Comparison of ENCODE assay signal across 14 cellular contexts in the genomic region with DNA sequence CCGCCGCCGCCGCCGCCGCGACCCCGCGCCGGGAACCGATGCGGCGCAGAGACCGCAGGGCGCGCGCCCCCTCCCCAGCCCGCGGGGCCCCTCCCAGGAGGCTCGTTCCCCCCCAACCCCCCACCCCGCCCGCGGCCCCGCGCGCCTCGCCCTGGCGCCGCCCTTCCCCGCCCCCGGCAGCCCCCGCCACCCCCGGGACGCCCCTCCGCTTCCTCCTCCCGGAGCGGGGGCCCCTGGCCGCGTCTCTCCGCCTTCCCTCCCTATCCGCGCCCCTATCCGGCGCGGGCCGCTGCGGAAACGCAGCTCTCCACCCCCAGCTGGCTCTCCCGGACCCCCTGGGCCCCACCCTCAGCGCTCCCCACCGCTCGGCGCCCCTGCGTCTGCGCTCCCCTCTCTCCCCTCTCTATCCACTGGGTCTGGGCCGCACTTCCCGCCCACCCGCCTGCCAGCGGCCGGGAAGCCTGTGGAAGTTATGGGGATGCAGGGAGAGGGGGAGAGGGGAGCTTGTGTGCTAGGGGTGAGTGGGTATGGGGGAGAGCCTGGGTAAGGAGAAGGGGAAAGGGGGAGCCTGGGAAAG. TPM values are rescaled to one million over a fixed set of nuclear protein-coding genes. Genes with fewer than 3 reads are reported as not detected.
DNase-seq lines count a peak whose midpoint lies in the region; ATAC-seq and TF ChIP-seq lines count a peak whose summit lies in the region.
"Had no signal": no experiment of that assay in that cellular context is flagged by ENCODE, and none has a peak within 500 bp of the region (broad histone marks: within the 10 kb centered on the region; RNA-seq: fewer than 3 reads in every experiment).

A gene with protein sequence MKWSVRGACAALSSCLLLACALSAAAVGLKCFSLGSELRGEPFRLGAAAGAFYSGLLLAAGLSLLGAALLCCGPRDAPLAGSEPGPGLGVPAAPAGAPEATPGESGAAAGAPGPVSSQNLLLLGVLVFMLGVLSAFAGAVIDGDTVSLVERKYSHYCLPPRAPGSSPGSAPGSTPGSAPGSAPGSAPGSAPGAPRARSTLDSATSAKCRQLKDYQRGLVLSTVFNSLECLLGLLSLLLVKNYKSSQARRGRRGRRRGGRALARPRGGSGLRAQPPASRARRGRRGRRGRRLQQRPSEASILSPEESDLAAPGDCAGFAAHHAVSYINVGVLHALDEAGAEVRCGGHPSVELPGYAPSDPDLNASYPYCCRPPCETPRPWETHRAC (minus strand): TSS at position 51 of the 577 bp plus-strand sequence. CDS start 233 bp downstream, outside the sequence.

- no peak within 1 kb of the TSS for H3K27ac ChIP-seq in neuronal stem cell (replicated peaks; ENCODE audit: low read length)
- no peak within 1 kb of the TSS for H3K27ac ChIP-seq in body of pancreas
- H3K27ac ChIP-seq: HL-60, VCaP had no signal

- intact Hi-C loops in body of pancreas (cut with DNase I): no loop called here

- H3K36me3 Mint-ChIP-seq in T-helper 1 cell treated with Interleukin-12 subunit alpha and Interleukin-12 subunit beta and Interleukin-4 antibody, amounts not matched to agents 30 μg/mL and 1 μg/mL, for 36 hours (ENCODE audit: low read depth): peaks cover 3% of the 10 kb centered on the region
- no peaks in the 10 kb centered on the region for H3K36me3 Mint-ChIP-seq in effector memory CD8-positive, alpha-beta T cell (ENCODE audit: insufficient read depth)

- DNase-seq in T-helper 1 cell: no peak
- DNase-seq in Kasumi-1 (lab: John Stamatoyannopoulos, UW): peak; percentile 45 to 52
- no peak for DNase-seq in effector memory CD8-positive, alpha-beta T cell
- DNase-seq in neuronal stem cell (ENCODE audit: low spot score): no peak
- no peak for DNase-seq in body of pancreas
- DNase-seq in GF-D8 (lab: John Stamatoyannopoulos, UW): no peak
- DNase-seq: AML-193, GOT3, NCI-H510A treated with DMSO at 0.1 percent for 48 hours had no signal

- no CpG with 5 or more reads among the region's 60 CpGs for WGBS in neuronal stem cell (ENCODE audit: extremely low coverage in 2 of 2, insufficient read length in 2 of 2, insufficient replicate concordance in 1 of 2), 2 donors
- 1 to 2% methylated on average over 9 to 28 of the region's 60 CpGs for WGBS in body of pancreas, 2 donors

- no peak for TF ChIP-seq POLR2A in body of pancreas (IDR thresholded peaks at IDR 0.05)

- H2BK5ac ChIP-seq in neuronal stem cell (ENCODE audit: low read length): no peak within 1 kb of the TSS

- H3K9ac ChIP-seq in neuronal stem cell (ENCODE audit: low read depth, low read length, poor library complexity): peak within 1 kb of the TSS; percentile 74

- H3K4me3 ChIP-seq in neuronal stem cell (ENCODE audit: low read length in 2 of 2) (peak within 1 kb of the TSS in 1 of 2 donors; percentile 53), body of pancreas (no peak within 1 kb of the TSS)

- no peak within 1 kb of the TSS for H2AK5ac ChIP-seq in neuronal stem cell (ENCODE audit: low read depth, low read length)

- H4K8ac ChIP-seq in neuronal stem cell (ENCODE audit: low read depth, low read length): no peak within 1 kb of the TSS

- H3K4ac ChIP-seq in neuronal stem cell (ENCODE audit: low read length): no peak within 1 kb of the TSS

- H3K23ac ChIP-seq in neuronal stem cell (ENCODE audit: low read depth, low read length, poor library complexity): no peak within 1 kb of the TSS

- H3K79me1 ChIP-seq in neuronal stem cell (ENCODE audit: low read depth, low read length): no peaks in the 10 kb centered on the region

- no peak for ATAC-seq in effector memory CD8-positive, alpha-beta T cell (replicated peaks)
- ATAC-seq in body of pancreas (no peak), HG03457 (IDR thresholded peaks at IDR 0.05; ENCODE audit: unreplicated experiment) (no peak)

- no peak within 1 kb of the TSS for H4K91ac ChIP-seq in neuronal stem cell (ENCODE audit: low read depth, low read length, poor library complexity)

- H2AFZ ChIP-seq in neuronal stem cell (ENCODE audit: low read length): peak within 1 kb of the TSS; percentile 97

- H3K18ac ChIP-seq in neuronal stem cell (ENCODE audit: low read length): no peak within 1 kb of the TSS

- no peak within 1 kb of the TSS for H3K4me3 Mint-ChIP-seq in T-helper 1 cell treated with Interleukin-12 subunit alpha and Interleukin-12 subunit beta and Interleukin-4 antibody, amounts not matched to agents 30 μg/mL and 1 μg/mL, for 36 hours
- H3K4me3 Mint-ChIP-seq in effector memory CD8-positive, alpha-beta T cell: peak within 1 kb of the TSS; percentile 59 to 69

- H2BK15ac ChIP-seq in neuronal stem cell (ENCODE audit: low read length): no peak within 1 kb of the TSS

- H3K27me3 ChIP-seq in neuronal stem cell (ENCODE audit: control insufficient read depth in 3 of 3, insufficient read depth in 3 of 3, low read depth in 1 of 3, low read length in 3 of 3): peaks cover 41 to 79% (median 62%) of the 10 kb centered on the region in 3 experiments
- H3K27me3 ChIP-seq in body of pancreas: peaks cover 0 to 15% of the 10 kb centered on the region in 2 donors

- H3K4me1 ChIP-seq in neuronal stem cell (ENCODE audit: control insufficient read depth in 2 of 2, insufficient read depth in 1 of 2, low read depth in 1 of 2, low read length in 2 of 2) (peaks cover 12 to 13% of the 10 kb centered on the region in 2 donors), body of pancreas (peaks cover 6% of the 10 kb centered on the region)

- H3K4me1 Mint-ChIP-seq in T-helper 1 cell treated with Interleukin-12 subunit alpha and Interleukin-12 subunit beta and Interleukin-4 antibody, amounts not matched to agents 30 μg/mL and 1 μg/mL, for 36 hours (ENCODE audit: low read depth): peaks cover 3% of the 10 kb centered on the region
- H3K4me1 Mint-ChIP-seq in effector memory CD8-positive, alpha-beta T cell (ENCODE audit: low read depth in 2 of 2): peaks cover 4 to 14% of the 10 kb centered on the region in 2 donors

- TF ChIP-seq CTCF in body of pancreas (IDR thresholded peaks at IDR 0.05): no peak

- H3K27me3 Mint-ChIP-seq in T-helper 1 cell treated with Interleukin-12 subunit alpha and Interleukin-12 subunit beta and Interleukin-4 antibody, amounts not matched to agents 30 μg/mL and 1 μg/mL, for 36 hours (ENCODE audit: low read depth): peaks cover 52% of the 10 kb centered on the region
- peaks cover 70 to 82% of the 10 kb centered on the region in 2 donors for H3K27me3 Mint-ChIP-seq in effector memory CD8-positive, alpha-beta T cell

- H3K9me3 Mint-ChIP-seq in T-helper 1 cell treated with Interleukin-12 subunit alpha and Interleukin-12 subunit beta and Interleukin-4 antibody, amounts not matched to agents 30 μg/mL and 1 μg/mL, for 36 hours: peaks cover 8% of the 10 kb centered on the region
- no peaks in the 10 kb centered on the region for H3K9me3 Mint-ChIP-seq in effector memory CD8-positive, alpha-beta T cell

- H3K4me2 ChIP-seq in neuronal stem cell (ENCODE audit: insufficient read depth, low read length, poor library complexity, severe bottlenecking): peak within 1 kb of the TSS; percentile 57

- peaks cover 5 to 15% of the 10 kb centered on the region in 2 donors for H3K9me3 ChIP-seq in neuronal stem cell (replicated peaks in 1 of 2; ENCODE audit: control insufficient read depth in 2 of 2, insufficient read depth in 1 of 2, low read depth in 1 of 2, low read length in 2 of 2)
- H3K9me3 ChIP-seq in body of pancreas: no peaks in the 10 kb centered on the region

- peak within 1 kb of the TSS; percentile 63 for H3K14ac ChIP-seq in neuronal stem cell (ENCODE audit: low read length)

- no peaks in the 10 kb centered on the region for H3K36me3 ChIP-seq in neuronal stem cell (replicated peaks in 1 of 2; ENCODE audit: control insufficient read depth in 2 of 2, insufficient read depth in 2 of 2, low read length in 2 of 2)
- H3K36me3 ChIP-seq in body of pancreas (replicated peaks in 1 of 2; ENCODE audit: insufficient read depth in 1 of 2, low read depth in 2 of 2): no peaks in the 10 kb centered on the region

- H3K27ac Mint-ChIP-seq in T-helper 1 cell treated with Interleukin-12 subunit alpha and Interleukin-12 subunit beta and Interleukin-4 antibody, amounts not matched to agents 30 μg/mL and 1 μg/mL, for 36 hours: peak within 1 kb of the TSS; percentile 69
- H3K27ac Mint-ChIP-seq in effector memory CD8-positive, alpha-beta T cell: peak within 1 kb of the TSS in 1 of 2 donors; percentile 25

- H2BK12ac ChIP-seq in neuronal stem cell (ENCODE audit: low read length): no peak within 1 kb of the TSS

- H2BK120ac ChIP-seq in neuronal stem cell (ENCODE audit: low read depth, low read length): no peak within 1 kb of the TSS

RNA-seq across cellular contexts. Expression of the gene that starts here (rescaled TPM):
- polyA plus RNA-seq in neuronal stem cell (2013, experiment 1 of 2): not detected
- not detected for polyA plus RNA-seq in neuronal stem cell (2013, experiment 2 of 2)
- total RNA-seq in body of pancreas: not detected
- total RNA-seq: kidney epithelial cell had no signal

Comparison
In these comparisons a context has a peak if more than half of its experiments do, and no peak if none do; other contexts are left out.
1. DNase-seq: peak in Kasumi-1 (2 of 2); none in T-helper 1 cell (0 of 5), effector memory CD8-positive, alpha-beta T cell (0 of 3), neuronal stem cell (single experiment), body of pancreas (0 of 4) and GF-D8 (single experiment).